ENCODE assay signal across 28 cellular contexts in the genomic region with DNA sequence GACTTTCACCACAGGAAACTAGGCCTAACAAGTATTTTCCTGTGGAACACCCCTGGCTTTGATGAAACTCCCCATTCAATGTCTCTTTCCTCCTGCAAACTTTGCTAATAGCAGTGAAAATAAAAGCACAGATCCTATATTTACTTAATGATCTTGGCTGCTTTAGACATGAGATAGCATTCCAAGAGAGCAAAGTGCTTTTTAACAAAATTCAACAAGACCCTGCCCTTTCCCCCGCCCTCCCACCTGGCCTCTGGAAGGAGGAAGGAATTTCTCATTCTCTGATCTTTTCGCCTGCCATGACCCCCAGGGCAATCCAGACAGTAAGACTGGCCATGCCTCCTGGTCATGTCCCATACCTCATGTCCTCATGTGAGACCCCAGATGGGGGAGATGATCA.
"Had no signal": no experiment of that assay in that cellular context is flagged by ENCODE, and none has a peak within 500 bp of the region (broad histone marks: within the 10 kb centered on the region; RNA-seq: fewer than 3 reads in every experiment).

No MANE protein-coding gene starts in this region.

- H3K9me3 ChIP-seq: heart left ventricle, left lung, mucosa of descending colon, pancreas, prostate gland, sigmoid colon, spleen, suprapubic skin, thoracic aorta, tibial artery, uterus had no signal

- H3K9me3 Mint-ChIP-seq: natural killer cell treated with Interleukin-12 subunit alpha and Interleukin-12 subunit beta and Interleukin-15 and Interleukin-18, amount 100 ng/mL, for 72 hours; stimulated activated effector memory CD8-positive, alpha-beta T cell treated with anti-CD3 and anti-CD28 coated beads, Interleukin-12 subunit alpha, Interleukin-12 subunit beta, amount 100 ng/mL, for 72 hours; stimulated activated naive CD8-positive, alpha-beta T cell treated with anti-CD3 and anti-CD28 coated beads, Interleukin-15, Interleukin-2, amounts not matched to agents 100 ng/mL and 50 ng/mL, for 24 hours; type B pancreatic cell had no signal

- H3K27ac ChIP-seq: heart left ventricle, hepatocyte, left lung, pancreas, prostate gland, sigmoid colon, spleen, suprapubic skin, thoracic aorta, tibial artery, uterus had no signal

- H3K27me3 ChIP-seq: hepatocyte, left lung, pancreas, sigmoid colon, suprapubic skin, tibial artery, uterus had no signal

- H3K36me3 ChIP-seq: heart left ventricle, left lung, pancreas, prostate gland, sigmoid colon, spleen, suprapubic skin, thoracic aorta, tibial artery, uterus had no signal

- H3K36me3 Mint-ChIP-seq: naive thymus-derived CD4-positive, alpha-beta T cell; natural killer cell treated with Interleukin-12 subunit alpha and Interleukin-12 subunit beta and Interleukin-15 and Interleukin-18, amount 100 ng/mL, for 72 hours; stimulated activated effector memory CD8-positive, alpha-beta T cell treated with anti-CD3 and anti-CD28 coated beads, Interleukin-12 subunit alpha, Interleukin-12 subunit beta, amount 100 ng/mL, for 72 hours; type B pancreatic cell had no signal

- H3K27ac Mint-ChIP-seq: naive thymus-derived CD4-positive, alpha-beta T cell; natural killer cell treated with Interleukin-12 subunit alpha and Interleukin-12 subunit beta and Interleukin-15 and Interleukin-18, amount 100 ng/mL, for 72 hours; stimulated activated effector memory CD8-positive, alpha-beta T cell treated with anti-CD3 and anti-CD28 coated beads, Interleukin-12 subunit alpha, Interleukin-12 subunit beta, amount 100 ng/mL, for 72 hours; stimulated activated naive CD8-positive, alpha-beta T cell treated with anti-CD3 and anti-CD28 coated beads, Interleukin-15, Interleukin-2, amounts not matched to agents 100 ng/mL and 50 ng/mL, for 24 hours; type B pancreatic cell had no signal

- H3K4me3 Mint-ChIP-seq: naive thymus-derived CD4-positive, alpha-beta T cell; natural killer cell treated with Interleukin-12 subunit alpha and Interleukin-12 subunit beta and Interleukin-15 and Interleukin-18, amount 100 ng/mL, for 72 hours; stimulated activated effector memory CD8-positive, alpha-beta T cell treated with anti-CD3 and anti-CD28 coated beads, Interleukin-12 subunit alpha, Interleukin-12 subunit beta, amount 100 ng/mL, for 72 hours; stimulated activated naive CD8-positive, alpha-beta T cell treated with anti-CD3 and anti-CD28 coated beads, Interleukin-15, Interleukin-2, amounts not matched to agents 100 ng/mL and 50 ng/mL, for 24 hours; type B pancreatic cell had no signal

- H3K27me3 Mint-ChIP-seq: stimulated activated naive CD8-positive, alpha-beta T cell treated with anti-CD3 and anti-CD28 coated beads, Interleukin-15, Interleukin-2, amounts not matched to agents 100 ng/mL and 50 ng/mL, for 24 hours had no signal

- H3K4me1 ChIP-seq: heart left ventricle, left lung, prostate gland, spleen, suprapubic skin, uterus had no signal

- DNase-seq: heart left ventricle; kidney glomerular epithelial cell; left cardiac atrium; left lung; mesendoderm; midbrain; mucosa of descending colon; naive thymus-derived CD4-positive, alpha-beta T cell; nucleus accumbens; pancreas; retina; right cardiac atrium; sigmoid colon; small intestine; spleen; stimulated activated CD4-positive, alpha-beta T cell treated with anti-CD3 and anti-CD28 coated beads, Interleukin-4, amount 100 ng/mL, for 24 hours; stimulated activated naive CD4-positive, alpha-beta T cell; tibial artery; uterus had no signal

- ATAC-seq: heart left ventricle; left cardiac atrium; mucosa of descending colon; naive thymus-derived CD4-positive, alpha-beta T cell; natural killer cell treated with Interleukin-12 subunit alpha and Interleukin-12 subunit beta and Interleukin-15 and Interleukin-18, amount 100 ng/mL, for 72 hours; right cardiac atrium; stimulated activated effector memory CD8-positive, alpha-beta T cell treated with anti-CD3 and anti-CD28 coated beads, Interleukin-12 subunit alpha, Interleukin-12 subunit beta, amount 100 ng/mL, for 72 hours had no signal

- H3K4me1 Mint-ChIP-seq: naive thymus-derived CD4-positive, alpha-beta T cell; stimulated activated effector memory CD8-positive, alpha-beta T cell treated with anti-CD3 and anti-CD28 coated beads, Interleukin-12 subunit alpha, Interleukin-12 subunit beta, amount 100 ng/mL, for 72 hours had no signal

- H3K4me3 ChIP-seq: heart left ventricle, hepatocyte, left lung, lung, mucosa of descending colon, pancreas, prostate gland, sigmoid colon, spleen, suprapubic skin, thoracic aorta, tibial artery, uterus had no signal
